21 cellular contexts compared by ENCODE assay signal in genomic region chr11:61778920-61779650, GRCh38.
"Had no signal": no experiment of that assay in that cellular context is flagged by ENCODE, and none has a peak within 500 bp of the region (broad histone marks: within the 10 kb centered on the region; RNA-seq: fewer than 3 reads in every experiment).

No MANE protein-coding gene starts in this region.

- ATAC-seq: activated T-cell treated with anti-CD3 and anti-CD28 coated beads, Interleukin-2, amount 50 U/mL, for 4 hours; body of pancreas; left lung; stimulated activated naive CD8-positive, alpha-beta T cell treated with anti-CD3 and anti-CD28 coated beads, Interleukin-15, amount 100 ng/mL, for 72 hours had no signal

- H3K27ac Mint-ChIP-seq: activated naive CD4-positive, alpha-beta T cell treated with anti-CD3 and anti-CD28 coated beads for 36 hours; progenitor cell of endocrine pancreas; stimulated activated naive CD8-positive, alpha-beta T cell treated with anti-CD3 and anti-CD28 coated beads, Interleukin-15, amount 100 ng/mL, for 72 hours; type B pancreatic cell had no signal

- DNase-seq: activated CD4-positive, alpha-beta T cell treated with anti-CD3 and anti-CD28 coated beads, Interleukin-2, amount 50 U/mL, for 1 hour; activated CD4-positive, CD25-positive, alpha-beta regulatory T cell; activated CD8-positive, alpha-beta memory T cell treated with anti-CD3 and anti-CD28 coated beads, Interleukin-2, amount 50 U/mL, for 4 hours; activated naive CD4-positive, alpha-beta T cell treated with anti-CD3 and anti-CD28 coated beads for 36 hours; activated T-cell treated with anti-CD3 and anti-CD28 coated beads, Interleukin-2, amount 50 U/mL, for 4 hours; body of pancreas; erythroblast; foreskin melanocyte; mammary epithelial cell; stimulated activated naive CD8-positive, alpha-beta T cell treated with anti-CD3 and anti-CD28 coated beads, Interleukin-15, amount 100 ng/mL, for 72 hours; T-helper 1 cell; T-helper 9 cell; testis had no signal

- H3K27ac ChIP-seq: left lung, right atrium auricular region, skin epidermis, testis had no signal

- H3K9me3 ChIP-seq: body of pancreas, left lung, right atrium auricular region, testis had no signal

- H3K36me3 ChIP-seq: right atrium auricular region had no signal

- H3K4me3 ChIP-seq: body of pancreas, left lung, right atrium auricular region, skin epidermis, testis had no signal

- H3K27me3 Mint-ChIP-seq: progenitor cell of endocrine pancreas, type B pancreatic cell had no signal

- H3K27me3 ChIP-seq: body of pancreas, right atrium auricular region, testis had no signal

- H3K4me1 Mint-ChIP-seq: neural crest cell had no signal

- FAIRE-seq: colon, keratinocyte had no signal

- H3K9me3 Mint-ChIP-seq: activated naive CD4-positive, alpha-beta T cell treated with anti-CD3 and anti-CD28 coated beads for 36 hours; activated T-cell treated with anti-CD3 and anti-CD28 coated beads, Interleukin-2, amount 50 U/mL, for 4 hours; neural crest cell; stimulated activated naive CD8-positive, alpha-beta T cell treated with anti-CD3 and anti-CD28 coated beads, Interleukin-15, amount 100 ng/mL, for 72 hours; type B pancreatic cell had no signal

- H3K4me3 Mint-ChIP-seq: activated naive CD4-positive, alpha-beta T cell treated with anti-CD3 and anti-CD28 coated beads for 36 hours; neural crest cell; stimulated activated naive CD8-positive, alpha-beta T cell treated with anti-CD3 and anti-CD28 coated beads, Interleukin-15, amount 100 ng/mL, for 72 hours; type B pancreatic cell had no signal
